Comparison of ENCODE assay signal across 8 cellular contexts in the genomic region with DNA sequence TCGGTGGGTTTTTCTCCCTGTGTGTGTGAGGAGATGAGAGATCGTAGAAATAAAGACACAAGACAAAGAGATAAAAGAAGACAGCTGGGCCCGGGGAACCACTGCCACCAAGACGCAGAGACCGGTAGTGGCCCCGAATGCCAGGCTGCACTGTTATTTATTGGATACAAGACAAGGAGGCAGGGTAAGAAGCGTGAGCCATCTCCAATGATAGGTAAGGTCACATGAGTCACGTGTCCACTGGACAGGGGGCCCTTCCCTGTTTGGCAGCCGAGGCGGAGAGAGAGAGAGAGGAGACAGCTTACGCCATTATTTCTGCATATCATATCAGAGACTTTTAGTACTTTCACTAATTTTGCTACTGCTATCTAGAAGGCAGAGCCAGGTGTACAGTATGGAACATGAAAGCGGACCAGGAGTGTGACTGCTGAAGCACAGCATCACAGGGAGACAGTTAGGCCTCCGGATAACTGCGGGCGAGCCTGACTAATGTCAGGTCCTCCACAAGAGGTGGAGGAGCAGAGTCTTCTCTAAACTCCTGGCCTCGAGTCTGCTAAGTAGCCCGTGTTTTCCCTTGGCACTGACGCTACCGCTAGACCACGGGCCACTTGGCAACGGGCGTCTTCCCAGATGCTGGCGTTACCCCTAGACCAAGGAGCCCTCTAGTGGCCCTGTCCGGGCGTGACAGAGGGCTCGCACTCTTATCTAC. TPM values are rescaled to one million over a fixed set of nuclear protein-coding genes. Genes with fewer than 3 reads are reported as not detected.
DNase-seq lines count a peak whose midpoint lies in the region; TF ChIP-seq lines count a peak whose summit lies in the region.
"Not testable (repeated sequence)": the region's sequence is repeated elsewhere in the genome, so short reads cannot be mapped to it uniquely, and the experiment has no call there.

No MANE protein-coding gene starts in this region.

- not testable (repeated sequence) for H3K4me3 Mint-ChIP-seq in activated naive CD4-positive, alpha-beta T cell treated with anti-CD3 and anti-CD28 coated beads, Interleukin-2, amount 10 ng/mL, durations not matched to agents 7 days and 5 days

- H3K27ac ChIP-seq in mesenchymal stem cell (ENCODE audit: low read length, poor library complexity, severe bottlenecking) = not testable (repeated sequence)

- not testable (repeated sequence) for H3K9me3 ChIP-seq in BE2C; mesenchymal stem cell (ENCODE audit: control insufficient read depth, low read length)

- not testable (repeated sequence) for H3K36me3 Mint-ChIP-seq in activated naive CD4-positive, alpha-beta T cell treated with anti-CD3 and anti-CD28 coated beads, Interleukin-2, amount 10 ng/mL, durations not matched to agents 7 days and 5 days

- DNase-seq in BE2C = peak; percentile 65
- not testable (repeated sequence) for DNase-seq in GM20000 (ENCODE audit: low spot score)
- DNase-seq in NCI-H2196 (lab: John Stamatoyannopoulos, UW; ENCODE audit: unreplicated experiment) = peak; percentile 55
- DNase-seq in SW 1271 (lab: John Stamatoyannopoulos, UW) = peak; percentile 21 to 71
- DNase-seq in activated naive CD4-positive, alpha-beta T cell treated with anti-CD3 and anti-CD28 coated beads, Interleukin-2, amount 10 ng/mL, durations not matched to agents 7 days and 5 days = peak; percentile 56
- peak; percentile 69 for DNase-seq in fibroblast of pulmonary artery (ENCODE audit: low read depth)
- DNase-seq in mesenchymal stem cell = peak; percentile 37
- peak; percentile 51 for DNase-seq in stimulated activated CD4-positive, alpha-beta T cell treated with anti-CD3 and anti-CD28 coated beads, Interleukin-4, amount 100 ng/mL, for 1 hour

- not testable (repeated sequence) for H3K79me1 ChIP-seq in mesenchymal stem cell (replicated peaks; ENCODE audit: low read length, poor library complexity, severe bottlenecking)

- not testable (repeated sequence) for H3K4me2 ChIP-seq in mesenchymal stem cell (ENCODE audit: low read length, poor library complexity, severe bottlenecking)

- not testable (repeated sequence) for H3K23ac ChIP-seq in mesenchymal stem cell (ENCODE audit: low read length in 2 of 2)

- H3K4me1 Mint-ChIP-seq in activated naive CD4-positive, alpha-beta T cell treated with anti-CD3 and anti-CD28 coated beads, Interleukin-2, amount 10 ng/mL, durations not matched to agents 7 days and 5 days = peaks cover 28% of the 10 kb centered on the region

- not testable (repeated sequence) for H3K9me3 Mint-ChIP-seq in activated naive CD4-positive, alpha-beta T cell treated with anti-CD3 and anti-CD28 coated beads, Interleukin-2, amount 10 ng/mL, durations not matched to agents 7 days and 5 days

- TF ChIP-seq CTCF in BE2C (IDR thresholded peaks at IDR 0.05; ENCODE audit: low read depth, low read length) (peak; percentile 60), GM20000 (IDR thresholded peaks at IDR 0.05; ENCODE audit: extremely low read depth, missing control alignments) (peak; percentile 91), fibroblast of pulmonary artery (IDR thresholded peaks at IDR 0.05; ENCODE audit: low read length, missing control alignments) (peak; percentile 58)

- H2BK12ac ChIP-seq in mesenchymal stem cell (ENCODE audit: low read length in 2 of 2) = not testable (repeated sequence)

- not testable (repeated sequence) for H3K18ac ChIP-seq in mesenchymal stem cell (ENCODE audit: low read depth in 1 of 2, low read length in 2 of 2)

- CTCF ChIA-PET in activated naive CD4-positive, alpha-beta T cell treated with anti-CD3 and anti-CD28 coated beads, Interleukin-2, amount 10 ng/mL, durations not matched to agents 7 days and 5 days (lab: Charles Lee) = interaction anchor here (0.6 to 4.1 kb wide), 12 partner anchors 9 to 231 kb away, joined by 3 to 34 read pairs (median 5); partner anchors contain the start of gene GPR108

- H3K4ac ChIP-seq in mesenchymal stem cell (ENCODE audit: low read depth in 1 of 2, low read length in 2 of 2) = not testable (repeated sequence)

- not testable (repeated sequence) for H3K4me1 ChIP-seq in BE2C; mesenchymal stem cell (ENCODE audit: control insufficient read depth, insufficient read depth, low read depth, low read length)

- 59% methylated on average over 25 of the region's 26 CpGs for WGBS in mesenchymal stem cell

- not testable (repeated sequence) for H3K36me3 ChIP-seq in BE2C; mesenchymal stem cell (ENCODE audit: control insufficient read depth in 1 of 2, insufficient read depth in 2 of 2, low read depth in 1 of 2, low read length in 2 of 2)

- not testable (repeated sequence) for H4K8ac ChIP-seq in mesenchymal stem cell (ENCODE audit: low read length)

- not testable (repeated sequence) for H3K4me3 ChIP-seq in BE2C (ENCODE audit: low read depth, low read length); fibroblast of pulmonary artery (replicated peaks; ENCODE audit: low read depth, low read length); mesenchymal stem cell (ENCODE audit: insufficient read depth in 1 of 2, low read depth in 1 of 2, low read length in 2 of 2)

- not testable (repeated sequence) for H3K27ac Mint-ChIP-seq in activated naive CD4-positive, alpha-beta T cell treated with anti-CD3 and anti-CD28 coated beads, Interleukin-2, amount 10 ng/mL, durations not matched to agents 7 days and 5 days

- not testable (repeated sequence) for H2BK120ac ChIP-seq in mesenchymal stem cell (ENCODE audit: low read depth, low read length)

- not testable (repeated sequence) for H2BK5ac ChIP-seq in mesenchymal stem cell (ENCODE audit: low read depth, low read length, poor library complexity, severe bottlenecking)

- not testable (repeated sequence) for H3K27me3 ChIP-seq in BE2C; mesenchymal stem cell (ENCODE audit: control insufficient read depth in 1 of 2, insufficient read depth in 1 of 2, low read length in 2 of 2)

- H2BK15ac ChIP-seq in mesenchymal stem cell (ENCODE audit: low read depth, poor library complexity, severe bottlenecking) = not testable (repeated sequence)

- not testable (repeated sequence) for H2AFZ ChIP-seq in mesenchymal stem cell (ENCODE audit: low read depth, low read length)

- H2AK5ac ChIP-seq in mesenchymal stem cell (ENCODE audit: low read length, severe bottlenecking) = not testable (repeated sequence)

- H3K14ac ChIP-seq in mesenchymal stem cell (ENCODE audit: low read length in 2 of 2) = not testable (repeated sequence)

- not testable (repeated sequence) for H3K9ac ChIP-seq in mesenchymal stem cell (ENCODE audit: low read length)

- H3K27me3 Mint-ChIP-seq in activated naive CD4-positive, alpha-beta T cell treated with anti-CD3 and anti-CD28 coated beads, Interleukin-2, amount 10 ng/mL, durations not matched to agents 7 days and 5 days = not testable (repeated sequence)

- H4K91ac ChIP-seq in mesenchymal stem cell (ENCODE audit: low read length) = not testable (repeated sequence)

RNA-seq across cellular contexts. Expression of gene TNFSF14, which starts 37.1 kb away (rescaled TPM):
- not detected for polyA plus RNA-seq in BE2C (2012; ENCODE audit: insufficient read depth, insufficient read length, low read depth)
- not detected for polyA plus RNA-seq in mesenchymal stem cell (2013, experiment 1 of 2)
- not detected for polyA plus RNA-seq in mesenchymal stem cell (2013, experiment 2 of 2)

RNA-seq across cellular contexts. Expression of gene CD70, which starts 42.0 kb away (rescaled TPM):
- not detected for polyA plus RNA-seq in BE2C (2012; ENCODE audit: insufficient read depth, insufficient read length, low read depth)
- not detected for polyA plus RNA-seq in mesenchymal stem cell (2013, experiment 1 of 2)
- polyA plus RNA-seq in mesenchymal stem cell (2013, experiment 2 of 2) = not detected
